In the genomic region with DNA sequence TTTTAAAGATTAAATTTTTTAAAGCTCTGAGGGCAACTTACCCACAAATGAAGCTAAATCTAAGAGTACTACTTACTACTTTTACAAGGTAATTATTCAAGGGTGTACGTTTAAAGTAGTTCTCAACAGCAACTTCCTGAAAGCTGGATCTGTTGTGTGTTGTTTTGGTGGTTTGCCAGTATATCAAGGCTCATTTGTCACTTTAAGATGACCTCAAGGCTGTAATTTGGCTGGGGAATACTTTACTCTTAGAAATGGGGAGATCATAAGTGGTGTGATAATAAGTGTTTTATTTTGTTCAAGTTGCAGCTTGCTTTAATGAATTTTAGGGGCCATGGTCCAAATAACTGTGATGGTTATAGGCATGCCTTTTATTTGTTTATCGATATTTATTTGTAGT, we compare ENCODE assay signal across 16 cellular contexts. TPM values are rescaled to one million over a fixed set of nuclear protein-coding genes. Genes with fewer than 3 reads are reported as not detected.
"Had no signal": no experiment of that assay in that cellular context is flagged by ENCODE, and none has a peak within 500 bp of the region (broad histone marks: within the 10 kb centered on the region; RNA-seq: fewer than 3 reads in every experiment).

No MANE protein-coding gene starts in this region.

- H3K27me3 ChIP-seq: esophagus muscularis mucosa, stomach, uterus had no signal

- H3K4me3 ChIP-seq: coronary artery, esophagus muscularis mucosa, stomach, thoracic aorta, uterus had no signal

- H3K27ac ChIP-seq: coronary artery, esophagus muscularis mucosa, stomach, thoracic aorta, uterus had no signal

- H3K36me3 ChIP-seq: thoracic aorta, uterus had no signal

- DNase-seq: activated B cell treated with CpG ODN at 0.5 μM for 24 hours; activated CD4-positive, alpha-beta T cell treated with anti-CD3 and anti-CD28 coated beads, Interleukin-2, amount 10 ng/mL, durations not matched to agents 7 days and 5 days; activated effector memory CD4-positive, alpha-beta T cell treated with Interleukin-2 at 50 U/mL for 16 hours; activated T-cell treated with anti-CD3 and anti-CD28 coated beads, Interleukin-2, amount 50 U/mL, for 24 hours; central memory CD4-positive, alpha-beta T cell; effector memory CD4-positive, alpha-beta T cell; glutamatergic neuron; stimulated activated CD4-positive, alpha-beta T cell treated with anti-CD3 and anti-CD28 coated beads, Interleukin-15, amount 100 ng/mL, for 24 hours; stimulated activated CD4-positive, alpha-beta T cell treated with anti-CD3 and anti-CD28 coated beads, Interleukin-4, amount 100 ng/mL, for 4 hours; stomach; uterus had no signal

- H3K4me1 ChIP-seq: uterus had no signal

- H3K9me3 ChIP-seq: esophagus muscularis mucosa, stomach, thoracic aorta, uterus had no signal

RNA-seq across cellular contexts. Expression of a gene that starts 56.9 kb away (rescaled TPM):
- total RNA-seq: activated B cell treated with CpG ODN at 0.5 μM for 24 hours; activated CD4-positive, alpha-beta T cell treated with anti-CD3 and anti-CD28 coated beads, Interleukin-2, amount 10 ng/mL, durations not matched to agents 7 days and 5 days; esophagus muscularis mucosa; fibroblast of villous mesenchyme; osteocyte; stomach; thoracic aorta had no signal
